10 cellular contexts compared by ENCODE assay signal in genomic region chr6:30211899-30212298, GRCh38. TPM values are rescaled to one million over a fixed set of nuclear protein-coding genes. Genes with fewer than 3 reads are reported as not detected.
A peak's percentile ranks its signal among the peaks of the same experiment; 100 is the strongest.
DNase-seq lines count a peak whose midpoint lies in the region; ATAC-seq and TF ChIP-seq lines count a peak whose summit lies in the region.
"Had no signal": no experiment of that assay in that cellular context is flagged by ENCODE, and none has a peak within 500 bp of the region (broad histone marks: within the 10 kb centered on the region; RNA-seq: fewer than 3 reads in every experiment).

No MANE protein-coding gene starts in this region.

- H3K27me3 Mint-ChIP-seq in CD14-positive monocyte (ENCODE audit: low read depth in 3 of 3): peaks cover 0 to 2% (median 0%) of the 10 kb centered on the region in 3 donors
- H3K27me3 Mint-ChIP-seq in neural crest cell (ENCODE audit: low read depth): no peaks in the 10 kb centered on the region

- intact Hi-C loops in CD14-positive monocyte (cut with micrococcal nuclease): loop anchor here (5.0 to 10.0 kb wide), 3 partner anchors 115 to 183 kb away; partner anchors contain the start of genes TRIM39 (in 2 of the 2) and PPP1R11 (in 1 of the 2)

- ATAC-seq in HG03571 (IDR thresholded peaks at IDR 0.05; ENCODE audit: unreplicated experiment): no peak
- ATAC-seq in GM18502 (IDR thresholded peaks at IDR 0.05; ENCODE audit: poor library complexity, unreplicated experiment): no peak

- H3K9me3 ChIP-seq in MG63 (no peaks in the 10 kb centered on the region), duodenal mucosa (ENCODE audit: control insufficient read depth in 1 of 2, low read length in 2 of 2) (no peaks in the 10 kb centered on the region)

- H3K36me3 Mint-ChIP-seq in CD14-positive monocyte (peaks cover 30 to 37% of the 10 kb centered on the region in 2 donors), neural crest cell (ENCODE audit: low read depth) (no peaks in the 10 kb centered on the region)

- H3K36me3 ChIP-seq in MG63: peaks cover 2% of the 10 kb centered on the region
- peaks cover 0 to 6% of the 10 kb centered on the region in 2 donors for H3K36me3 ChIP-seq in duodenal mucosa (ENCODE audit: control insufficient read depth in 1 of 2, insufficient read depth in 2 of 2, low read length in 2 of 2)

- no peak for TF ChIP-seq CTCF in CD14-positive monocyte (IDR thresholded peaks at IDR 0.05)
- TF ChIP-seq CTCF in neural crest cell (conservative IDR thresholded peaks at IDR 0.05): no peak

- peaks cover 51 to 54% of the 10 kb centered on the region in 2 donors for H3K4me1 ChIP-seq in duodenal mucosa (ENCODE audit: control insufficient read depth in 1 of 2, insufficient read depth in 2 of 2, low read length in 2 of 2)

- H3K27me3 ChIP-seq in MG63 (no peaks in the 10 kb centered on the region), duodenal mucosa (ENCODE audit: control insufficient read depth in 1 of 2, insufficient read depth in 2 of 2, low read length in 2 of 2) (no peaks in the 10 kb centered on the region)

- no peak for DNase-seq in CD14-positive monocyte (ENCODE audit: low spot score)
- no peak for DNase-seq in MG63
- no peak for DNase-seq in neural crest cell (ENCODE audit: low read depth, low spot score)
- DNase-seq in glomerular visceral epithelial cell (ENCODE audit: extremely low spot score): no peak
- DNase-seq in OCI-M1 (lab: John Stamatoyannopoulos, UW): no peak
- DNase-seq: NCI-H1930; stimulated activated CD4-positive, alpha-beta T cell treated with anti-CD3 and anti-CD28 coated beads, Interleukin-2, amount 100 ng/mL, for 48 hours had no signal

- H3K9me3 Mint-ChIP-seq in CD14-positive monocyte (no peaks in the 10 kb centered on the region), neural crest cell (no peaks in the 10 kb centered on the region)

- H3K4me1 Mint-ChIP-seq in CD14-positive monocyte: peaks cover 55% of the 10 kb centered on the region
- H3K4me1 Mint-ChIP-seq in neural crest cell: peaks cover 64% of the 10 kb centered on the region

- H3K9ac ChIP-seq in duodenal mucosa (ENCODE audit: low read depth in 1 of 2, low read length in 2 of 2): peak overlapping the region; percentile 100

- no peak overlapping the region for H3K27ac ChIP-seq in duodenal mucosa (ENCODE audit: low read depth, low read length)

- H3K4me3 ChIP-seq in MG63 (peak overlapping the region; percentile 71), duodenal mucosa (ENCODE audit: low read depth in 1 of 2, low read length in 2 of 2) (peak overlapping the region; percentile 98 to 100)

- H3K4me3 Mint-ChIP-seq in CD14-positive monocyte: peak overlapping the region; percentile 96 to 99
- peak overlapping the region; percentile 98 for H3K4me3 Mint-ChIP-seq in neural crest cell

- peak overlapping the region in 3 of 7 donors; percentile 96 to 99 (median 98) for H3K27ac Mint-ChIP-seq in CD14-positive monocyte
- H3K27ac Mint-ChIP-seq in neural crest cell (ENCODE audit: unreplicated experiment): no peak overlapping the region

RNA-seq across cellular contexts. Expression of gene TRIM26, which starts 1.3 kb away (rescaled TPM):
- polyA plus RNA-seq in CD14-positive monocyte: 10 to 100 TPM; 16.4 to 26.0 TPM
- total RNA-seq in MG63 (2014; rRNA removed; shearing (Covaris generic); ENCODE audit: low replicate concordance): 44.3 and 60.7 TPM in 2 replicates
- total RNA-seq in neural crest cell: 36.2 and 36.5 TPM in 2 replicates

RNA-seq across cellular contexts. Expression of gene TRIM15, which starts 48.6 kb away (rescaled TPM):
- polyA plus RNA-seq in CD14-positive monocyte: not detected
- total RNA-seq in MG63 (2014; rRNA removed; shearing (Covaris generic); ENCODE audit: low replicate concordance): not detected in 2 replicates
- not detected in 2 replicates for total RNA-seq in neural crest cell

RNA-seq across cellular contexts. Expression of gene TRIM10, which starts 50.9 kb away (rescaled TPM):
- not detected for polyA plus RNA-seq in CD14-positive monocyte
- not detected in 2 replicates for total RNA-seq in MG63 (2014; rRNA removed; shearing (Covaris generic); ENCODE audit: low replicate concordance)
- not detected in 2 replicates for total RNA-seq in neural crest cell
